In the genomic region with DNA sequence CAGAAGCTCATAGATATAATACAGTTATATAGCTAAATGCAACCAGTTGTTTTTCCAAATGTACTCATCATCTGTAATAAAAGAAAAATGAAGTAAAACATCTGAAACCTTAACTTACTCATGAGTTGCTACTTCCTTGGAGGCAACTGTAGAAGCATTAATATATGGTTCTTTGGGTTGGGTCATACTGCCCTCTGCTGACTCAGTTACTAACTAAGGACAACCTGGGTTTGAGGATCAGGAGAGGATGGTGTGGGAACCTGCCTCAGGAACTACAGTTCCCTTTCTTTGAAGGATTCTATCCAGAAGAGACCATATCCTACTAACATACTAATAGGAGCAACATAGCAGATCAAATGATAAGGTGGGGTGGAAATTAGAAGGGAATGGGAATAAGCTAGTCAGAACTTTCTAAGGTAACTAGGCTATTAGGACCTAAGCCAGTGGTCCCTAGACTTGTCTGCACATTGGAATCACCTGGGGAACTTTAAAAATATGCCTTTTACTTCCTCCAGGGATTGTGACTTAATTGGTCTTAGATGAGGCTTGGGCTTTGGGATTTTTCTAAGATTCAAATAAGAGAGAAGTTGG, we compare ENCODE assay signal across 8 cellular contexts. TPM values are rescaled to one million over a fixed set of nuclear protein-coding genes. Genes with fewer than 3 reads are reported as not detected.
DNase-seq lines count a peak whose midpoint lies in the region; ATAC-seq and TF ChIP-seq lines count a peak whose summit lies in the region.

No MANE protein-coding gene starts in this region.

- CTCF ChIA-PET in activated naive CD4-positive, alpha-beta T cell treated with anti-CD3 and anti-CD28 coated beads, Interleukin-2, amount 10 ng/mL, durations not matched to agents 7 days and 5 days (lab: Charles Lee): interaction anchor here (0.6 to 2.7 kb wide), 7 partner anchors 21 to 547 kb away, joined by 3 to 18 read pairs (median 3); no protein-coding TSS in a partner anchor
- CTCF ChIA-PET in HEK293 (lab: Yijun Ruan, JAX) (interaction anchor here (0.6 to 2.3 kb wide), 20 partner anchors 9 to 814 kb away, joined by 3 to 13 read pairs (median 4); partner anchors contain the start of genes COX15 and CUTC), OCI-LY7 (lab: Charles Lee; ENCODE audit: unreplicated experiment) (no interaction called here), mammary epithelial cell (lab: Charles Lee; ENCODE audit: low non-redundant PET) (interaction anchor here (0.9 kb wide), 1 partner anchor 81 kb away, joined by 6 read pairs; no protein-coding TSS in a partner anchor)

- DNase-seq in activated naive CD4-positive, alpha-beta T cell treated with anti-CD3 and anti-CD28 coated beads, Interleukin-2, amount 10 ng/mL, durations not matched to agents 7 days and 5 days: peak; percentile 56
- DNase-seq in activated naive CD4-positive, alpha-beta T cell treated with Interleukin-2 at 50 U/mL for 16 hours: no peak
- DNase-seq in OCI-LY7 (ENCODE audit: low spot score): peak; percentile 62
- peak; percentile 34 for DNase-seq in mammary epithelial cell
- no peak for DNase-seq in left lobe of liver (ENCODE audit: low spot score)
- DNase-seq in 8988T: no peak
- DNase-seq in occipital lobe (lab: John Stamatoyannopoulos, UW): no peak

- no peaks in the 10 kb centered on the region for H3K9me3 Mint-ChIP-seq in activated naive CD4-positive, alpha-beta T cell treated with anti-CD3 and anti-CD28 coated beads, Interleukin-2, amount 10 ng/mL, durations not matched to agents 7 days and 5 days

- no peak overlapping the region for H3K4me3 Mint-ChIP-seq in activated naive CD4-positive, alpha-beta T cell treated with anti-CD3 and anti-CD28 coated beads, Interleukin-2, amount 10 ng/mL, durations not matched to agents 7 days and 5 days

- TF ChIP-seq CTCF in HEK293 (tag by site-specific recombination; IDR thresholded peaks at IDR 0.05) (no peak), OCI-LY7 (conservative IDR thresholded peaks at IDR 0.05; ENCODE audit: low read length) (peak; percentile 86), mammary epithelial cell (conservative IDR thresholded peaks at IDR 0.05 in 1 of 2, IDR thresholded peaks at IDR 0.05 in 1 of 2; ENCODE audit: extremely low read depth in 1 of 2, insufficient read depth in 1 of 2, low read depth in 1 of 2, low read length in 2 of 2) (peak; percentile 43 to 59)

- H3K36me3 ChIP-seq in HEK293 (ENCODE audit: control insufficient read depth in 2 of 2, insufficient read depth in 1 of 2, low read length in 2 of 2) (peaks cover 35 to 81% of the 10 kb centered on the region in 2 experiments), OCI-LY7 (ENCODE audit: insufficient read depth, low read length) (peaks cover 36% of the 10 kb centered on the region), mammary epithelial cell (ENCODE audit: insufficient read depth, low read length) (peaks cover 26% of the 10 kb centered on the region)

- H3K4me1 Mint-ChIP-seq in activated naive CD4-positive, alpha-beta T cell treated with anti-CD3 and anti-CD28 coated beads, Interleukin-2, amount 10 ng/mL, durations not matched to agents 7 days and 5 days: no peaks in the 10 kb centered on the region

- H3K4me1 ChIP-seq in HEK293 (ENCODE audit: control insufficient read depth, insufficient read depth, low read length) (no peaks in the 10 kb centered on the region), OCI-LY7 (ENCODE audit: insufficient read depth, low read length, poor library complexity, severe bottlenecking) (no peaks in the 10 kb centered on the region), mammary epithelial cell (ENCODE audit: insufficient read depth, low read length) (no peaks in the 10 kb centered on the region)

- peaks cover 18% of the 10 kb centered on the region for H3K36me3 Mint-ChIP-seq in activated naive CD4-positive, alpha-beta T cell treated with anti-CD3 and anti-CD28 coated beads, Interleukin-2, amount 10 ng/mL, durations not matched to agents 7 days and 5 days

- H3K27ac ChIP-seq in HEK293 (ENCODE audit: extremely low read depth, low read depth, low read length) (no peak overlapping the region), OCI-LY7 (ENCODE audit: low read depth, low read length, poor library complexity, severe bottlenecking) (no peak overlapping the region), mammary epithelial cell (ENCODE audit: insufficient read depth, low read depth, low read length) (no peak overlapping the region)

- peak; percentile 94 for ATAC-seq in left lobe of liver

- H3K27me3 ChIP-seq in mammary epithelial cell (ENCODE audit: insufficient read depth, low read length): no peaks in the 10 kb centered on the region

- H3K27ac Mint-ChIP-seq in activated naive CD4-positive, alpha-beta T cell treated with anti-CD3 and anti-CD28 coated beads, Interleukin-2, amount 10 ng/mL, durations not matched to agents 7 days and 5 days: no peak overlapping the region

- BruUV-seq in OCI-LY7 (replicated peaks; lab: Mats Ljungman, UMichigan) (no TSS peak), mammary epithelial cell (replicated peaks; lab: Mats Ljungman, UMichigan) (no TSS peak)

- no peaks in the 10 kb centered on the region for H3K79me2 ChIP-seq in OCI-LY7 (ENCODE audit: insufficient read depth, low read depth, low read length)
- no peaks in the 10 kb centered on the region for H3K79me2 ChIP-seq in mammary epithelial cell (ENCODE audit: insufficient read depth, low read length)

- no peak overlapping the region for H3K4me3 ChIP-seq in HEK293 (ENCODE audit: low read depth, low read length)
- no peak overlapping the region for H3K4me3 ChIP-seq in OCI-LY7 (ENCODE audit: low read depth, low read length, poor library complexity, severe bottlenecking)
- H3K4me3 ChIP-seq in mammary epithelial cell (replicated peaks in 1 of 3; ENCODE audit: insufficient read depth in 1 of 3, low read depth in 2 of 3, low read length in 3 of 3): no peak overlapping the region

- H3K9me2 ChIP-seq in OCI-LY7 (ENCODE audit: insufficient read depth, low read length): no peaks in the 10 kb centered on the region

- dilution Hi-C loops in mammary epithelial cell (cut with HindIII; ENCODE audit: low sequenced_read_pairs): no loop called here

- H3K9ac ChIP-seq in mammary epithelial cell (ENCODE audit: insufficient read depth, low read length): no peak overlapping the region

- no peaks in the 10 kb centered on the region for H3K27me3 Mint-ChIP-seq in activated naive CD4-positive, alpha-beta T cell treated with anti-CD3 and anti-CD28 coated beads, Interleukin-2, amount 10 ng/mL, durations not matched to agents 7 days and 5 days

- no peaks in the 10 kb centered on the region for H3K9me3 ChIP-seq in HEK293 (ENCODE audit: control insufficient read depth, insufficient read depth, low read depth, low read length)
- no peaks in the 10 kb centered on the region for H3K9me3 ChIP-seq in OCI-LY7 (ENCODE audit: low read length)
- no peaks in the 10 kb centered on the region for H3K9me3 ChIP-seq in mammary epithelial cell (replicated peaks; ENCODE audit: insufficient read depth, low read length)

- POLR2A ChIA-PET in HEK293 (lab: Yijun Ruan, JAX): no interaction called here
- POLR2A ChIA-PET in OCI-LY7 (lab: Charles Lee): no interaction called here

- intact Hi-C loops in OCI-LY7 (cut with micrococcal nuclease; ENCODE audit: unreplicated experiment): loop anchor here (1.0 to 10.0 kb wide), 3 partner anchors 81 to 316 kb away; no protein-coding TSS in a partner anchor
- intact Hi-C loops in mammary epithelial cell (cut with micrococcal nuclease): loop anchor here (1.0 to 5.0 kb wide), 5 partner anchors 52 to 279 kb away; partner anchors contain the start of genes ENTPD7, GOT1 and SLC25A28

- H4K20me1 ChIP-seq in OCI-LY7 (ENCODE audit: insufficient read depth, low read length) (no peaks in the 10 kb centered on the region), mammary epithelial cell (ENCODE audit: insufficient read depth, low read length) (no peaks in the 10 kb centered on the region)

- no peak overlapping the region for H3K4me2 ChIP-seq in OCI-LY7 (ENCODE audit: low read length)
- H3K4me2 ChIP-seq in mammary epithelial cell (ENCODE audit: insufficient read depth, low read depth, low read length): no peak overlapping the region

- H2AFZ ChIP-seq in OCI-LY7 (ENCODE audit: low read length): no peak overlapping the region
- H2AFZ ChIP-seq in mammary epithelial cell (ENCODE audit: low read depth, low read length): no peak overlapping the region

- in situ Hi-C loops in mammary epithelial cell (cut with MboI; ENCODE audit: low sequenced_read_pairs in 2 of 2): loop anchor here in 1 of 2 donors (25.0 kb wide), 1 partner anchor 274 kb away; the partner anchor contains the start of gene GOT1

TF ChIP-seq in HEK293, 187 proteins besides CTCF, POLR2A, EP300 and RAD21 (continues in another document):
- TF ChIP-seq, protein P1, sequence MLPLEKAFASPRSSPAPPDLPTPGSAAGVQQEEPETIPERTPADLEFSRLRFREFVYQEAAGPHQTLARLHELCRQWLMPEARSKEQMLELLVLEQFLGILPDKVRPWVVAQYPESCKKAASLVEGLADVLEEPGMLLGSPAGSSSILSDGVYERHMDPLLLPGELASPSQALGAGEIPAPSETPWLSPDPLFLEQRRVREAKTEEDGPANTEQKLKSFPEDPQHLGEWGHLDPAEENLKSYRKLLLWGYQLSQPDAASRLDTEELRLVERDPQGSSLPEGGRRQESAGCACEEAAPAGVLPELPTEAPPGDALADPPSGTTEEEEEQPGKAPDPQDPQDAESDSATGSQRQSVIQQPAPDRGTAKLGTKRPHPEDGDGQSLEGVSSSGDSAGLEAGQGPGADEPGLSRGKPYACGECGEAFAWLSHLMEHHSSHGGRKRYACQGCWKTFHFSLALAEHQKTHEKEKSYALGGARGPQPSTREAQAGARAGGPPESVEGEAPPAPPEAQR (tag by site-specific recombination; IDR thresholded peaks at IDR 0.05): no peak

RNA-seq across cellular contexts. Expression of gene COX15, which starts 20.7 kb away (rescaled TPM):
- total RNA-seq in OCI-LY7 (2014; rRNA removed; shearing (Covaris generic)): 18.5 and 19.6 TPM in 2 replicates
- total RNA-seq in OCI-LY7 (2022) (50.3 and 55.2 TPM in 2 replicates), mammary epithelial cell (10 to 100 TPM; 26.5 to 29.5 TPM), left lobe of liver (22.1 TPM), occipital lobe (42.1 TPM)
- 19.0 TPM for polyA plus RNA-seq in mammary epithelial cell
- 24.4 TPM for polyA minus RNA-seq in mammary epithelial cell

RNA-seq across cellular contexts. Expression of gene CUTC, which starts 20.8 kb away (rescaled TPM):
- 29.9 and 37.1 TPM in 2 replicates for total RNA-seq in OCI-LY7 (2014; rRNA removed; shearing (Covaris generic))
- total RNA-seq in OCI-LY7 (2022): 41.6 and 42.9 TPM in 2 replicates
- total RNA-seq in mammary epithelial cell: 10 to 100 TPM in 1 of 2 donors, 1 to 10 TPM in 1; 8.2 to 14.7 TPM
- polyA plus RNA-seq in mammary epithelial cell: 16.7 TPM
- polyA minus RNA-seq in mammary epithelial cell: 31.8 TPM
- 15.9 TPM for total RNA-seq in left lobe of liver
- 9.0 TPM for total RNA-seq in occipital lobe

RNA-seq across cellular contexts. Expression of gene ENTPD7, which starts 51.9 kb away (rescaled TPM):
- total RNA-seq in OCI-LY7 (2014; rRNA removed; shearing (Covaris generic)): 2.8 and 3.3 TPM in 2 replicates
- total RNA-seq in OCI-LY7 (2022): 5.6 and 7.6 TPM in 2 replicates
- total RNA-seq in mammary epithelial cell: 10 to 100 TPM; 23.2 to 47.2 TPM
- 18.3 TPM for polyA plus RNA-seq in mammary epithelial cell
- 34.5 TPM for polyA minus RNA-seq in mammary epithelial cell
- total RNA-seq in left lobe of liver: 9.8 TPM
- 8.7 TPM for total RNA-seq in occipital lobe

Comparison
In these comparisons a context has a peak if more than half of its experiments do, and no peak if none do; other contexts are left out.
1. DNase-seq: peak in activated naive CD4-positive, alpha-beta T cell treated with anti-CD3 and anti-CD28 coated beads, Interleukin-2, amount 10 ng/mL, durations not matched to agents 7 days and 5 days (single experiment), OCI-LY7 (single experiment) and mammary epithelial cell (single experiment); none in activated naive CD4-positive, alpha-beta T cell treated with Interleukin-2 at 50 U/mL for 16 hours (single experiment), left lobe of liver (single experiment), 8988T (single experiment) and occipital lobe (single experiment).